28 cellular contexts compared by ENCODE assay signal in genomic region chr5:93201061-93201460, GRCh38.
"Had no signal": no experiment of that assay in that cellular context is flagged by ENCODE, and none has a peak within 500 bp of the region (broad histone marks: within the 10 kb centered on the region; RNA-seq: fewer than 3 reads in every experiment).

No MANE protein-coding gene starts in this region.

- H3K36me3 ChIP-seq: gastroesophageal sphincter, heart left ventricle, left lung, pancreas, right lobe of liver, stomach, tibial artery had no signal

- H3K27ac ChIP-seq: epithelial cell of prostate, gastroesophageal sphincter, heart left ventricle, hepatocyte, left lung, pancreas, right lobe of liver, testis, tibial artery had no signal

- H3K9me3 ChIP-seq: gastroesophageal sphincter, left lung, pancreas, right lobe of liver, stomach, testis, tibial artery had no signal

- H3K4me2 ChIP-seq: hepatocyte, smooth muscle cell had no signal

- H3K27me3 ChIP-seq: gastroesophageal sphincter, heart left ventricle, hepatocyte, left lung, pancreas, right lobe of liver, stomach, testis, tibial artery had no signal

- H3K79me2 ChIP-seq: hepatocyte had no signal

- H3K4me1 ChIP-seq: gastroesophageal sphincter, left lung, pancreas, right lobe of liver, stomach, testis had no signal

- H2AFZ ChIP-seq: hepatocyte had no signal

- H3K4me3 ChIP-seq: gastroesophageal sphincter, heart left ventricle, hepatocyte, left lung, pancreas, right lobe of liver, smooth muscle cell, stomach, testis, tibial artery had no signal

- ATAC-seq: esophagus mucosa; gastroesophageal sphincter; heart left ventricle; left cardiac atrium; left lung; naive thymus-derived CD4-positive, alpha-beta T cell; pancreas; right lobe of liver had no signal

- DNase-seq: cerebellar nuclear complex; cortex of kidney; effector CD8-positive, alpha-beta T cell; endodermal cell; foreskin fibroblast; heart left ventricle; left cardiac atrium; left lung; mesenchymal stem cell; naive thymus-derived CD4-positive, alpha-beta T cell; nephron progenitor cell; occipital lobe; pancreas; retina; right lobe of liver; stimulated activated CD4-positive, alpha-beta T cell treated with anti-CD3 and anti-CD28 coated beads, Interleukin-12 subunit alpha, Interleukin-12 subunit beta, amount 100 ng/mL, for 4 hours; stimulated activated CD4-positive, alpha-beta T cell treated with anti-CD3 and anti-CD28 coated beads, Interleukin-1b, Interleukin-23, amount 100 ng/mL, for 48 hours; stimulated activated CD4-positive, alpha-beta T cell treated with anti-CD3 and anti-CD28 coated beads, Interleukin-4, amount 100 ng/mL, for 1 hour; stimulated activated CD8-positive, alpha-beta memory T cell treated with anti-CD3 and anti-CD28 coated beads, Interleukin-4, amount 100 ng/mL, for 48 hours; stimulated activated naive CD4-positive, alpha-beta T cell; stomach; testis; tibial artery had no signal
